Comparison of ENCODE assay signal across 8 cellular contexts in the genomic region with DNA sequence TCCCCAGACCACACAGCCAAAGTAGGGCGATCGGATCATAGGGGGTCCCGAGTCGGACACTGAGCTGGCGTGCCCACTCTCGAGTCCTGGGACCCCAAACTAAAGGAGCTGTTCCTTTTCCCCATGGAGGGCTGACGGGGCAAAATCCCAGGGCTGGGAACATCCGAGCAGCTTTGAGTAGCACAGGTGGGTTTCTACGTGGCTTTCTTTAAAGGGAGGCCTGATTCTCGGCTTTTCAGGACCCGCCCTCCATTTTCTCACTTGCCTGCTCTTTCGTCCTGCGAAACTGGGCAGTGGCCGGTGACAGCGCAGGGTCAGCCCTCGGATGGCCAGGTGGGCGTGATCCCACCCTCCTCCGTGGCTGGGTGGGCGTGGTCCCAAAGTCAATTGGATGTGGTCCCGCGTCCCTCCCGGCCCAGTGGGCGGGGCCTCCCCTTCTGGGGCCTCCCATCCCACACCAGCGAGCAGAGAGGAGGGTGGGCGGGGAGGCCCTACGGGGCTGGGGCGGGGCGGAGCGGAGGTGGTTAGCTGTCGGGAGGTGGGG. TPM values are rescaled to one million over a fixed set of nuclear protein-coding genes. Genes with fewer than 3 reads are reported as not detected.
DNase-seq lines count a peak whose midpoint lies in the region; ATAC-seq, FAIRE-seq and TF ChIP-seq lines count a peak whose summit lies in the region.

No MANE protein-coding gene starts in this region.

- H4K20me1 ChIP-seq in keratinocyte (ENCODE audit: control insufficient read depth, extremely low read depth, insufficient read depth, low read length) = peaks cover 4% of the 10 kb centered on the region

- H3K4me3 ChIP-seq in colonic mucosa (peak overlapping the region; percentile 24), keratinocyte (ENCODE audit: control insufficient read depth in 2 of 3, extremely low read depth in 1 of 3, insufficient read depth in 2 of 3, low read depth in 1 of 3, low read length in 3 of 3) (no peak overlapping the region), stomach smooth muscle (ENCODE audit: low read length in 2 of 2) (peak overlapping the region; percentile 36 to 68)

- H3K27me3 ChIP-seq in colonic mucosa = no peaks in the 10 kb centered on the region
- H3K27me3 ChIP-seq in keratinocyte (ENCODE audit: control insufficient read depth, extremely low read depth, insufficient read depth, low read length) = no peaks in the 10 kb centered on the region
- H3K27me3 ChIP-seq in stomach smooth muscle (ENCODE audit: control insufficient read depth in 1 of 2, insufficient read depth in 2 of 2, low read length in 2 of 2) = no peaks in the 10 kb centered on the region

- no peaks in the 10 kb centered on the region for H3K9me3 ChIP-seq in colonic mucosa
- H3K9me3 ChIP-seq in keratinocyte (ENCODE audit: control insufficient read depth, low read depth, low read length) = no peaks in the 10 kb centered on the region
- no peaks in the 10 kb centered on the region for H3K9me3 ChIP-seq in stomach smooth muscle (ENCODE audit: control insufficient read depth in 2 of 2, low read length in 2 of 2)

- H3K9me1 ChIP-seq in keratinocyte (ENCODE audit: control insufficient read depth, extremely low read depth, insufficient read depth, low read length) = no peaks in the 10 kb centered on the region

- H3K27ac ChIP-seq in colonic mucosa (no peak overlapping the region), keratinocyte (ENCODE audit: control insufficient read depth, insufficient read depth, low read length) (peak overlapping the region; percentile 49), stomach smooth muscle (ENCODE audit: low read length) (peak overlapping the region; percentile 62)

- TF ChIP-seq CTCF in colonic mucosa (IDR thresholded peaks at IDR 0.05) = no peak
- no peak for TF ChIP-seq CTCF in keratinocyte (optimal IDR thresholded peaks at IDR 0.05 in 1 of 3, IDR thresholded peaks at IDR 0.05 in 1 of 3, conservative IDR thresholded peaks at IDR 0.05 in 1 of 3; ENCODE audit: extremely low read depth in 1 of 3, insufficient read depth in 2 of 3, low read length in 3 of 3)
- no peak for TF ChIP-seq CTCF in GM20000 (IDR thresholded peaks at IDR 0.05; ENCODE audit: extremely low read depth, missing control alignments)

- peak overlapping the region; percentile 18 for H3K4me2 ChIP-seq in keratinocyte (ENCODE audit: control insufficient read depth, extremely low read depth, insufficient read depth, low read depth, low read length)

- DNase-seq in HuH-7 (ENCODE audit: low spot score) (peak; percentile 98), colonic mucosa (peak; percentile 87), keratinocyte (ENCODE audit: low read depth, low spot score) (no peak), NCI-H510A (lab: John Stamatoyannopoulos, UW) (no peak), GM20000 (ENCODE audit: low spot score) (no peak), NCI-H1694 (lab: John Stamatoyannopoulos, UW) (no peak)

- dilution Hi-C loops in keratinocyte (cut with MboI; ENCODE audit: extremely low pct_ligation_motif_present, low sequenced_read_pairs) = no loop called here

- ATAC-seq in HG02571 (IDR thresholded peaks at IDR 0.05; ENCODE audit: unreplicated experiment) = no peak

- intact Hi-C loops in colonic mucosa (cut with DNase I) = no loop called here

- H3K36me3 ChIP-seq in colonic mucosa = no peaks in the 10 kb centered on the region
- peaks cover 6 to 10% of the 10 kb centered on the region in 2 experiments for H3K36me3 ChIP-seq in keratinocyte (ENCODE audit: control insufficient read depth in 2 of 2, extremely low read depth in 1 of 2, insufficient read depth in 2 of 2, low read length in 2 of 2)
- H3K36me3 ChIP-seq in stomach smooth muscle (ENCODE audit: control insufficient read depth in 2 of 2, insufficient read depth in 2 of 2, low read length in 2 of 2) = peaks cover 0 to 8% of the 10 kb centered on the region in 2 donors

- no peak for FAIRE-seq in keratinocyte (lab: Jason Lieb, UNC)

- H3K9ac ChIP-seq in colonic mucosa (ENCODE audit: low read depth in 2 of 2, low read length in 2 of 2) = no peak overlapping the region
- H3K9ac ChIP-seq in keratinocyte (ENCODE audit: control insufficient read depth, extremely low read depth, insufficient read depth, low read length) = peak overlapping the region; percentile 37
- H3K9ac ChIP-seq in stomach smooth muscle (ENCODE audit: low read length in 2 of 2) = peak overlapping the region; percentile 41 to 51

- H3K4me1 ChIP-seq in colonic mucosa = peaks cover 16% of the 10 kb centered on the region
- H3K4me1 ChIP-seq in keratinocyte (ENCODE audit: control insufficient read depth, extremely low read depth, insufficient read depth, low read length) = peaks cover 46% of the 10 kb centered on the region
- H3K4me1 ChIP-seq in stomach smooth muscle (ENCODE audit: control insufficient read depth, insufficient read depth, low read length) = peaks cover 36% of the 10 kb centered on the region

- peaks cover 10% of the 10 kb centered on the region for H3K79me2 ChIP-seq in keratinocyte (ENCODE audit: control insufficient read depth, insufficient read depth, low read length)

- H2AFZ ChIP-seq in keratinocyte (ENCODE audit: control insufficient read depth, low read length) = no peak overlapping the region

RNA-seq across cellular contexts. Expression of gene TXNRD2, which starts 17.5 kb away (rescaled TPM):
- 10 to 100 TPM; 22.3 to 29.5 TPM for total RNA-seq in colonic mucosa
- polyA plus RNA-seq in keratinocyte = 12.9 to 18.6 TPM (median 16.0 TPM) in 3 replicates
- polyA plus RNA-seq in keratinocyte (2011; ENCODE audit: low read depth) = 2.3 TPM
- 7.3 and 14.2 TPM in 2 replicates for polyA plus RNA-seq in keratinocyte (2011; cell fraction: cytosol; rRNA removed)
- polyA plus RNA-seq in keratinocyte (2011; cell fraction: nucleus; rRNA removed) = 16.4 and 18.1 TPM in 2 replicates
- polyA plus RNA-seq in keratinocyte (2012; ENCODE audit: low replicate concordance) = 10.1 and 20.8 TPM in 2 replicates
- 8.9 to 29.3 TPM (median 11.3 TPM) in 3 replicates for polyA minus RNA-seq in keratinocyte
- polyA minus RNA-seq in keratinocyte (2011; cell fraction: cytosol; rRNA and poly(A)+ RNA removed) = 12.1 TPM
- 11.1 and 14.0 TPM in 2 replicates for polyA minus RNA-seq in keratinocyte (2011; cell fraction: nucleus; rRNA and poly(A)+ RNA removed)

RNA-seq across cellular contexts. Expression of gene COMT, which starts 17.5 kb away (rescaled TPM):
- 100 to 1,000 TPM in 1 of 2 donors, 10 to 100 TPM in 1; 70.0 to 125 TPM for total RNA-seq in colonic mucosa
- 130 to 225 TPM (median 139 TPM) in 3 replicates for polyA plus RNA-seq in keratinocyte
- polyA plus RNA-seq in keratinocyte (2011; ENCODE audit: low read depth) = 48.0 TPM
- 86.7 and 217 TPM in 2 replicates for polyA plus RNA-seq in keratinocyte (2011; cell fraction: cytosol; rRNA removed)
- polyA plus RNA-seq in keratinocyte (2011; cell fraction: nucleus; rRNA removed) = 187 and 206 TPM in 2 replicates
- polyA plus RNA-seq in keratinocyte (2012; ENCODE audit: low replicate concordance) = 146 and 212 TPM in 2 replicates
- polyA minus RNA-seq in keratinocyte = 68.4 to 164 TPM (median 70.9 TPM) in 3 replicates
- 238 TPM for polyA minus RNA-seq in keratinocyte (2011; cell fraction: cytosol; rRNA and poly(A)+ RNA removed)
- polyA minus RNA-seq in keratinocyte (2011; cell fraction: nucleus; rRNA and poly(A)+ RNA removed) = 73.4 and 85.4 TPM in 2 replicates

RNA-seq across cellular contexts. Expression of gene ARVCF, which starts 57.5 kb away (rescaled TPM):
- 10 to 100 TPM; 11.7 to 18.5 TPM for total RNA-seq in colonic mucosa
- 5.3 to 8.4 TPM (median 5.7 TPM) in 3 replicates for polyA plus RNA-seq in keratinocyte
- polyA plus RNA-seq in keratinocyte (2011; ENCODE audit: low read depth) = 5.3 TPM
- polyA plus RNA-seq in keratinocyte (2011; cell fraction: cytosol; rRNA removed) = 1.7 and 4.0 TPM in 2 replicates
- polyA plus RNA-seq in keratinocyte (2011; cell fraction: nucleus; rRNA removed) = 21.1 and 26.3 TPM in 2 replicates
- polyA plus RNA-seq in keratinocyte (2012; ENCODE audit: low replicate concordance) = 8.2 TPM in 2 replicates
- polyA minus RNA-seq in keratinocyte = 4.3 to 14.6 TPM (median 5.1 TPM) in 3 replicates
- 14.2 TPM for polyA minus RNA-seq in keratinocyte (2011; cell fraction: cytosol; rRNA and poly(A)+ RNA removed)
- polyA minus RNA-seq in keratinocyte (2011; cell fraction: nucleus; rRNA and poly(A)+ RNA removed) = 11.0 and 16.2 TPM in 2 replicates

Comparison
In these comparisons a context has a peak if more than half of its experiments do, and no peak if none do; other contexts are left out.
1. DNase-seq: peak in HuH-7 (single experiment) and colonic mucosa (single experiment); none in keratinocyte (single experiment), NCI-H510A (single experiment), GM20000 (single experiment) and NCI-H1694 (single experiment).
2. H3K4me3 ChIP-seq: peak in colonic mucosa (single experiment) and stomach smooth muscle (2 of 2); none in keratinocyte (0 of 3).
3. H3K9ac ChIP-seq: peak in keratinocyte (single experiment) and stomach smooth muscle (2 of 2); none in colonic mucosa (0 of 2).